In the genomic region with DNA sequence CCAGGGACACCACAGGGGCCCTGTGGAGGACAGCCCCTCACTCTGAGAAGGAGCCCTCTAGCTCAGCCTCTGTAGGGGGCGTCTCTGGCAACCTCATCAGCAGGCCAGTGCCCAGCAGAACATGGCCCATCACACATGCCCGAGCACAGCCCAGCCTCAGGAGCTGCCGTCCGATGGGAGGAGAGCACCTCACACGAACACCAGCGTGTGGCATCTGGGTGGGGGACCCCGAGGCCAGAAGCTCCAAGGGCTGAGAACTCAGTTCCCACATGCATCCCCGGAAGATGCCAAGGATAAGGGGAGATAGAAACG, we compare ENCODE assay signal across 9 cellular contexts. TPM values are rescaled to one million over a fixed set of nuclear protein-coding genes. Genes with fewer than 3 reads are reported as not detected.
DNase-seq lines count a peak whose midpoint lies in the region; ATAC-seq and TF ChIP-seq lines count a peak whose summit lies in the region.
"Had no signal": no experiment of that assay in that cellular context is flagged by ENCODE, and none has a peak within 500 bp of the region (broad histone marks: within the 10 kb centered on the region; RNA-seq: fewer than 3 reads in every experiment).

No MANE protein-coding gene starts in this region.

- H3K4me3 ChIP-seq in right lobe of liver = no peak overlapping the region
- H3K4me3 ChIP-seq in thyroid gland (replicated peaks in 1 of 3) = no peak overlapping the region

- DNase-seq in activated T-cell treated with anti-CD3 and anti-CD28 coated beads, Interleukin-2, amount 50 U/mL, for 24 hours = no peak
- DNase-seq in activated T-cell treated with anti-CD3 and anti-CD28 coated beads, Interleukin-2, amount 50 U/mL, for 72 hours = no peak
- DNase-seq in right lobe of liver = no peak
- DNase-seq in thyroid gland = no peak
- no peak for DNase-seq in left lobe of liver (ENCODE audit: low spot score)
- no peak for DNase-seq in posterior vena cava (ENCODE audit: low spot score)
- DNase-seq: 8988T, cerebellar nuclear complex, NCI-H146 had no signal

- no peak for TF ChIP-seq CTCF in right lobe of liver (IDR thresholded peaks at IDR 0.05)
- no peak for TF ChIP-seq CTCF in thyroid gland (IDR thresholded peaks at IDR 0.05)

- H3K4me1 Mint-ChIP-seq in activated T-cell treated with anti-CD3 and anti-CD28 coated beads, Interleukin-2, amount 50 U/mL, for 24 hours (ENCODE audit: low read depth) = peaks cover 33% of the 10 kb centered on the region
- peaks cover 25% of the 10 kb centered on the region for H3K4me1 Mint-ChIP-seq in activated T-cell treated with anti-CD3 and anti-CD28 coated beads, Interleukin-2, amount 50 U/mL, for 72 hours (ENCODE audit: low read depth)

- H3K9me3 Mint-ChIP-seq in activated T-cell treated with anti-CD3 and anti-CD28 coated beads, Interleukin-2, amount 50 U/mL, for 24 hours = no peaks in the 10 kb centered on the region
- no peaks in the 10 kb centered on the region for H3K9me3 Mint-ChIP-seq in activated T-cell treated with anti-CD3 and anti-CD28 coated beads, Interleukin-2, amount 50 U/mL, for 72 hours

- peaks cover 63% of the 10 kb centered on the region for H3K36me3 Mint-ChIP-seq in activated T-cell treated with anti-CD3 and anti-CD28 coated beads, Interleukin-2, amount 50 U/mL, for 24 hours (ENCODE audit: low read depth)
- peaks cover 2 to 4% of the 10 kb centered on the region in 2 donors for H3K36me3 Mint-ChIP-seq in activated T-cell treated with anti-CD3 and anti-CD28 coated beads, Interleukin-2, amount 50 U/mL, for 72 hours (ENCODE audit: insufficient read depth in 2 of 2)

- H3K36me3 ChIP-seq in right lobe of liver = peaks cover 0 to 6% (median 3%) of the 10 kb centered on the region in 4 donors
- peaks cover 0 to 5% of the 10 kb centered on the region in 2 donors for H3K36me3 ChIP-seq in thyroid gland

- H3K9me3 ChIP-seq in right lobe of liver (no peaks in the 10 kb centered on the region), thyroid gland (no peaks in the 10 kb centered on the region)

- H3K4me1 ChIP-seq in right lobe of liver = peaks cover 0 to 78% (median 42%) of the 10 kb centered on the region in 4 donors
- H3K4me1 ChIP-seq in thyroid gland = peaks cover 42 to 59% of the 10 kb centered on the region in 2 donors

- ATAC-seq in activated T-cell treated with anti-CD3 and anti-CD28 coated beads, Interleukin-2, amount 50 U/mL, for 72 hours (replicated peaks in 1 of 2) = no peak
- ATAC-seq in right lobe of liver = no peak
- ATAC-seq in left lobe of liver = no peak

- H3K27ac Mint-ChIP-seq in activated T-cell treated with anti-CD3 and anti-CD28 coated beads, Interleukin-2, amount 50 U/mL, for 24 hours = peak overlapping the region; percentile 46
- no peak overlapping the region for H3K27ac Mint-ChIP-seq in activated T-cell treated with anti-CD3 and anti-CD28 coated beads, Interleukin-2, amount 50 U/mL, for 72 hours

- no peak overlapping the region for H3K4me3 Mint-ChIP-seq in activated T-cell treated with anti-CD3 and anti-CD28 coated beads, Interleukin-2, amount 50 U/mL, for 24 hours
- H3K4me3 Mint-ChIP-seq in activated T-cell treated with anti-CD3 and anti-CD28 coated beads, Interleukin-2, amount 50 U/mL, for 72 hours = no peak overlapping the region

- H3K27me3 ChIP-seq in right lobe of liver (no peaks in the 10 kb centered on the region), thyroid gland (no peaks in the 10 kb centered on the region)

- TF ChIP-seq POLR2A in right lobe of liver (IDR thresholded peaks at IDR 0.05) = no peak
- no peak for TF ChIP-seq POLR2A in thyroid gland (IDR thresholded peaks at IDR 0.05)

- WGBS in right lobe of liver (ENCODE audit: insufficient coverage, low coverage, low lambda C conversion rate, missing lambda C conversion rate) = 38% methylated on average over 4 of the region's 9 CpGs
- WGBS in thyroid gland, 2 donors = 74 to 80% methylated on average over 4 to 7 of the region's 9 CpGs

- intact Hi-C loops in right lobe of liver (cut with DNase I) (no loop called here), thyroid gland (cut with DNase I) (no loop called here), posterior vena cava (cut with DNase I) (no loop called here)

- H3K27ac ChIP-seq in right lobe of liver (peak overlapping the region; percentile 75 to 88 (median 79)), thyroid gland (peak overlapping the region; percentile 42 to 84 (median 71))

- H3K27me3 Mint-ChIP-seq in activated T-cell treated with anti-CD3 and anti-CD28 coated beads, Interleukin-2, amount 50 U/mL, for 24 hours = no peaks in the 10 kb centered on the region
- no peaks in the 10 kb centered on the region for H3K27me3 Mint-ChIP-seq in activated T-cell treated with anti-CD3 and anti-CD28 coated beads, Interleukin-2, amount 50 U/mL, for 72 hours (ENCODE audit: low read depth)

RNA-seq across cellular contexts. Expression of a gene that starts 11.3 kb away (rescaled TPM):
- 10 to 100 TPM; 40.6 TPM for total RNA-seq in activated T-cell treated with anti-CD3 and anti-CD28 coated beads, Interleukin-2, amount 50 U/mL, for 72 hours
- 10 to 100 TPM; 22.6 to 47.7 (median 25.2) TPM for total RNA-seq in right lobe of liver
- total RNA-seq in thyroid gland = 10 to 100 TPM; 33.1 to 42.4 (median 36.7) TPM
- total RNA-seq in left lobe of liver = 30.2 TPM
- 10 to 100 TPM; 77.5 to 88.8 TPM for total RNA-seq in posterior vena cava

RNA-seq across cellular contexts. Expression of a gene that starts 13.4 kb away (rescaled TPM):
- 10 to 100 TPM; 74.0 to 79.7 TPM for total RNA-seq in activated T-cell treated with anti-CD3 and anti-CD28 coated beads, Interleukin-2, amount 50 U/mL, for 72 hours
- total RNA-seq in right lobe of liver = 1 to 10 TPM; 3.1 to 9.2 (median 3.5) TPM
- 1 to 10 TPM; 4.1 to 5.1 (median 4.4) TPM for total RNA-seq in thyroid gland
- total RNA-seq in left lobe of liver = 3.3 TPM
- total RNA-seq in posterior vena cava = 1 to 10 TPM; 6.0 to 9.5 TPM

RNA-seq across cellular contexts. Expression of a gene that starts 45.7 kb away (rescaled TPM):
- total RNA-seq in activated T-cell treated with anti-CD3 and anti-CD28 coated beads, Interleukin-2, amount 50 U/mL, for 72 hours = 10 to 100 TPM in 1 of 2 donors, 1 to 10 TPM in 1; 9.7 to 10.3 TPM
- total RNA-seq in right lobe of liver = 10 to 100 TPM in 5 of 6 experiments, 1 to 10 TPM in 1; 6.4 to 21.7 (median 19.6) TPM
- total RNA-seq in thyroid gland = 10 to 100 TPM in 2 of 4 donors, 1 to 10 TPM in 2; 5.6 to 10.5 (median 9.3) TPM
- 24.2 TPM for total RNA-seq in left lobe of liver
- 10 to 100 TPM; 11.2 to 12.1 TPM for total RNA-seq in posterior vena cava

RNA-seq across cellular contexts. Expression of a gene that starts 50.4 kb away (rescaled TPM):
- total RNA-seq in activated T-cell treated with anti-CD3 and anti-CD28 coated beads, Interleukin-2, amount 50 U/mL, for 72 hours = 10 to 100 TPM in 1 of 2 donors, 1 to 10 TPM in 1; 8.3 to 10.0 TPM
- total RNA-seq in right lobe of liver (10 to 100 TPM; 21.4 to 51.5 (median 43.0) TPM), thyroid gland (10 to 100 TPM; 12.1 to 50.6 (median 29.7) TPM), left lobe of liver (31.8 TPM), posterior vena cava (1 to 10 TPM; 2.1 to 2.7 TPM)

Comparison
In these comparisons a context has a peak if more than half of its experiments do, and no peak if none do; other contexts are left out.
1. RNA of a gene that starts 13.4 kb away (total RNA-seq): 74.0 to 79.7 TPM in activated T-cell treated with anti-CD3 and anti-CD28 coated beads, Interleukin-2, amount 50 U/mL, for 72 hours; 6.0 to 9.5 TPM in posterior vena cava, 4.1 to 5.1 TPM in thyroid gland, 3.1 to 9.2 TPM in right lobe of liver and 3.3 TPM in left lobe of liver (single experiment); every median in the first group is over 4 times any median in the second.